In the genomic region with DNA sequence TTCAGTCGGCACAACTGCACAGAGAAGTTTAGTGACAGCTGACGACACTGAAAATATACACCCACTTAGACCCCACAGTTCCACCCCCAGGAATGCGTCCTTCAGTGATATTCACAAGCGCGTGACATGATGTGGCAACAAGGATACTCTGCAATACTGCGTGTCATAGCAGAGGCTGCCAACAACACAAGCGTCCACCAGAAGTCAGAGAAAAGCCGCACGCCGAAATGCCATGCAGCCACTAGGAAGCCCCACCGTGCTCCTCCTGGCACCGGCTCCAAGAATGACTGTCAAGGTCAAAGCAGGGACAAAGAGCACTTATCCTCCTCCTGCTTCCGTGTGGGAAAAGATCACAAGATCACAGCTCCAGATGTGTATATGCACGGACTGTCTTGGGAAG, we compare ENCODE assay signal across 10 cellular contexts. TPM values are rescaled to one million over a fixed set of nuclear protein-coding genes. Genes with fewer than 3 reads are reported as not detected.
A peak's percentile ranks its signal among the peaks of the same experiment; 100 is the strongest.
DNase-seq lines count a peak whose midpoint lies in the region; ATAC-seq and TF ChIP-seq lines count a peak whose summit lies in the region.
"Had no signal": no experiment of that assay in that cellular context is flagged by ENCODE, and none has a peak within 500 bp of the region (broad histone marks: within the 10 kb centered on the region; RNA-seq: fewer than 3 reads in every experiment).

No MANE protein-coding gene starts in this region.

- H3K4me3 ChIP-seq in fibroblast of villous mesenchyme (ENCODE audit: low read depth, low read length) = no peak overlapping the region
- no peak overlapping the region for H3K4me3 ChIP-seq in suprapubic skin
- H3K4me3 ChIP-seq in BE2C (ENCODE audit: low read depth, low read length) = no peak overlapping the region
- H3K4me3 ChIP-seq: SK-N-MC had no signal

- H3K4me3 Mint-ChIP-seq in activated CD8-positive, alpha-beta memory T cell treated with anti-CD3 and anti-CD28 coated beads, Interleukin-2, amount 10 ng/mL, durations not matched to agents 7 days and 5 days = peak overlapping the region; percentile 38
- H3K4me3 Mint-ChIP-seq in chondrocyte (ENCODE audit: unreplicated experiment) = no peak overlapping the region

- ATAC-seq in activated CD8-positive, alpha-beta memory T cell treated with anti-CD3 and anti-CD28 coated beads, Interleukin-2, amount 10 ng/mL, durations not matched to agents 7 days and 5 days = no peak

- H3K36me3 ChIP-seq in suprapubic skin = no peaks in the 10 kb centered on the region
- no peaks in the 10 kb centered on the region for H3K36me3 ChIP-seq in BE2C

- TF ChIP-seq EP300 in suprapubic skin (IDR thresholded peaks at IDR 0.05) = no peak

- DNase-seq in activated CD8-positive, alpha-beta memory T cell treated with anti-CD3 and anti-CD28 coated beads, Interleukin-2, amount 10 ng/mL, durations not matched to agents 7 days and 5 days = no peak
- no peak for DNase-seq in activated CD8-positive, alpha-beta memory T cell treated with anti-CD3 and anti-CD28 coated beads for 24 hours
- DNase-seq in SHP77 treated with DMSO at 0.1 percent for 48 hours (lab: John Stamatoyannopoulos, UW) = peak; percentile 55
- DNase-seq in fibroblast of villous mesenchyme (ENCODE audit: low read depth) = peak; percentile 22
- no peak for DNase-seq in suprapubic skin (ENCODE audit: low spot score in 2 of 2)
- DNase-seq in chondrocyte (ENCODE audit: low spot score) = no peak
- DNase-seq in HUDEP-2 (lab: John Stamatoyannopoulos, UW; ENCODE audit: unreplicated experiment in 76 of 76) = no peak
- DNase-seq in BE2C = no peak

- no peaks in the 10 kb centered on the region for H3K9me3 Mint-ChIP-seq in activated CD8-positive, alpha-beta memory T cell treated with anti-CD3 and anti-CD28 coated beads, Interleukin-2, amount 10 ng/mL, durations not matched to agents 7 days and 5 days (ENCODE audit: low read depth)
- no peaks in the 10 kb centered on the region for H3K9me3 Mint-ChIP-seq in chondrocyte (ENCODE audit: low read depth)

- peak overlapping the region; percentile 58 for H3K27ac ChIP-seq in suprapubic skin
- H3K27ac ChIP-seq: SK-N-MC had no signal

- H3K4me1 ChIP-seq in suprapubic skin = peaks cover 20% of the 10 kb centered on the region
- no peaks in the 10 kb centered on the region for H3K4me1 ChIP-seq in BE2C

- H3K4me1 Mint-ChIP-seq in activated CD8-positive, alpha-beta memory T cell treated with anti-CD3 and anti-CD28 coated beads, Interleukin-2, amount 10 ng/mL, durations not matched to agents 7 days and 5 days = peaks cover 47% of the 10 kb centered on the region
- peaks cover 33% of the 10 kb centered on the region for H3K4me1 Mint-ChIP-seq in chondrocyte (ENCODE audit: low read depth)

- no peak for TF ChIP-seq POLR2A in suprapubic skin (IDR thresholded peaks at IDR 0.05)

- H3K27me3 ChIP-seq in suprapubic skin = peaks cover 29% of the 10 kb centered on the region
- peaks cover 28% of the 10 kb centered on the region for H3K27me3 ChIP-seq in BE2C

- WGBS in suprapubic skin = 62% methylated on average over 13 of the region's 14 CpGs

- peak overlapping the region; percentile 54 for H3K27ac Mint-ChIP-seq in activated CD8-positive, alpha-beta memory T cell treated with anti-CD3 and anti-CD28 coated beads, Interleukin-2, amount 10 ng/mL, durations not matched to agents 7 days and 5 days
- no peak overlapping the region for H3K27ac Mint-ChIP-seq in chondrocyte (ENCODE audit: unreplicated experiment)

- TF ChIP-seq CTCF in fibroblast of villous mesenchyme (IDR thresholded peaks at IDR 0.05; ENCODE audit: insufficient read depth, low read depth, low read length) (no peak), suprapubic skin (IDR thresholded peaks at IDR 0.05) (no peak), chondrocyte (IDR thresholded peaks at IDR 0.05) (no peak), BE2C (IDR thresholded peaks at IDR 0.05; ENCODE audit: low read depth, low read length) (no peak)

- H3K9me3 ChIP-seq in suprapubic skin = no peaks in the 10 kb centered on the region
- no peaks in the 10 kb centered on the region for H3K9me3 ChIP-seq in BE2C

- H3K36me3 Mint-ChIP-seq in activated CD8-positive, alpha-beta memory T cell treated with anti-CD3 and anti-CD28 coated beads, Interleukin-2, amount 10 ng/mL, durations not matched to agents 7 days and 5 days = peaks cover 30% of the 10 kb centered on the region
- H3K36me3 Mint-ChIP-seq in chondrocyte (ENCODE audit: low read depth) = no peaks in the 10 kb centered on the region

- CTCF ChIA-PET in activated CD8-positive, alpha-beta memory T cell treated with anti-CD3 and anti-CD28 coated beads, Interleukin-2, amount 10 ng/mL, durations not matched to agents 7 days and 5 days (lab: Charles Lee) = interaction anchor here (0.9 to 3.1 kb wide), 3 partner anchors 44 to 48 kb away, joined by 3 to 26 read pairs (median 4); partner anchors contain the start of gene P2RX1

- no peaks in the 10 kb centered on the region for H3K27me3 Mint-ChIP-seq in activated CD8-positive, alpha-beta memory T cell treated with anti-CD3 and anti-CD28 coated beads, Interleukin-2, amount 10 ng/mL, durations not matched to agents 7 days and 5 days
- H3K27me3 Mint-ChIP-seq in chondrocyte (ENCODE audit: low read depth) = peaks cover 21% of the 10 kb centered on the region

RNA-seq across cellular contexts. Expression of gene ATP2A3, which starts 3.5 kb away (rescaled TPM):
- total RNA-seq in activated CD8-positive, alpha-beta memory T cell treated with anti-CD3 and anti-CD28 coated beads, Interleukin-2, amount 10 ng/mL, durations not matched to agents 7 days and 5 days = 100 to 1,000 TPM; 264 to 377 TPM
- 0.43 and 2.9 TPM in 2 replicates for total RNA-seq in fibroblast of villous mesenchyme
- total RNA-seq in suprapubic skin = 10 to 100 TPM; 22.4 to 61.7 (median 34.7) TPM
- 0.53 to 1.7 TPM (median 1.5 TPM) in 3 replicates for total RNA-seq in chondrocyte
- 1.1 TPM for polyA plus RNA-seq in BE2C (2012; ENCODE audit: insufficient read depth, insufficient read length, low read depth)

RNA-seq across cellular contexts. Expression of gene P2RX1, which starts 44.5 kb away (rescaled TPM):
- total RNA-seq in activated CD8-positive, alpha-beta memory T cell treated with anti-CD3 and anti-CD28 coated beads, Interleukin-2, amount 10 ng/mL, durations not matched to agents 7 days and 5 days = under 1 TPM; 0.58 to 0.61 TPM
- total RNA-seq in fibroblast of villous mesenchyme (1.3 and 2.3 TPM in 2 replicates), suprapubic skin (1 to 10 TPM in 2 of 4 donors, under 1 TPM in 2; 0.25 to 2.6 (median 1.2) TPM), chondrocyte (not detected in 3 replicates)
- polyA plus RNA-seq in BE2C (2012; ENCODE audit: insufficient read depth, insufficient read length, low read depth) = 0.26 TPM
- total RNA-seq: renal cortical epithelial cell had no signal

Comparison
In these comparisons a context has a peak if more than half of its experiments do, and no peak if none do; other contexts are left out.
1. DNase-seq: peak in SHP77 treated with DMSO at 0.1 percent for 48 hours (single experiment) and fibroblast of villous mesenchyme (single experiment); none in activated CD8-positive, alpha-beta memory T cell treated with anti-CD3 and anti-CD28 coated beads, Interleukin-2, amount 10 ng/mL, durations not matched to agents 7 days and 5 days (single experiment), activated CD8-positive, alpha-beta memory T cell treated with anti-CD3 and anti-CD28 coated beads for 24 hours (single experiment), suprapubic skin (0 of 2), chondrocyte (single experiment), HUDEP-2 (0 of 76) and BE2C (single experiment).